In genomic region chr15:38069001-38069400, GRCh38 we compare ENCODE assay signal across 8 cellular contexts.
DNase-seq lines count a peak whose midpoint lies in the region; ATAC-seq and TF ChIP-seq lines count a peak whose summit lies in the region.

No MANE protein-coding gene starts in this region.

- ATAC-seq in GM21381 (IDR thresholded peaks at IDR 0.05; ENCODE audit: unreplicated experiment) (peak; percentile 76), HG03565 (IDR thresholded peaks at IDR 0.05; ENCODE audit: unreplicated experiment) (peak; percentile 94)

- peak overlapping the region; percentile 12 to 33 (median 22) for H3K4me3 ChIP-seq in esophagus muscularis mucosa

- H3K9me3 ChIP-seq in esophagus muscularis mucosa = no peaks in the 10 kb centered on the region

- WGBS in esophagus muscularis mucosa = 30% methylated on average over 6 of the region's 6 CpGs

- intact Hi-C loops in esophagus muscularis mucosa (cut with DNase I) = no loop called here

- no peak for TF ChIP-seq CTCF in esophagus muscularis mucosa (IDR thresholded peaks at IDR 0.05)

- no peak for TF ChIP-seq POLR2A in esophagus muscularis mucosa (IDR thresholded peaks at IDR 0.05; ENCODE audit: low read depth)

- peaks cover 22 to 39% (median 37%) of the 10 kb centered on the region in 4 donors for H3K4me1 ChIP-seq in esophagus muscularis mucosa

- H3K27me3 ChIP-seq in esophagus muscularis mucosa = no peaks in the 10 kb centered on the region

- no peak for TF ChIP-seq EP300 in esophagus muscularis mucosa (IDR thresholded peaks at IDR 0.05)

- DNase-seq in GDM1 (lab: John Stamatoyannopoulos, UW) (peak; percentile 8), SW480 (ENCODE audit: low spot score) (peak; percentile 41), esophagus muscularis mucosa (ENCODE audit: extremely low spot score) (no peak), occipital lobe (lab: John Stamatoyannopoulos, UW) (peak; percentile 7), KG1 (lab: John Stamatoyannopoulos, UW) (no peak)
- DNase-seq in activated CD4-positive, CD25-positive, alpha-beta regulatory T cell treated with anti-CD3 and anti-CD28 coated beads, Interleukin-2, amount 50 U/mL, for 72 hours = no peak

- no peaks in the 10 kb centered on the region for H3K36me3 ChIP-seq in esophagus muscularis mucosa

- H3K27ac ChIP-seq in esophagus muscularis mucosa (replicated peaks in 1 of 4) = peak overlapping the region; percentile 30 to 60 (median 51)

Comparison
In these comparisons a context has a peak if more than half of its experiments do, and no peak if none do; other contexts are left out.
1. DNase-seq: peak in GDM1 (single experiment), SW480 (single experiment) and occipital lobe (single experiment); none in esophagus muscularis mucosa (single experiment), KG1 (single experiment) and activated CD4-positive, CD25-positive, alpha-beta regulatory T cell treated with anti-CD3 and anti-CD28 coated beads, Interleukin-2, amount 50 U/mL, for 72 hours (single experiment).